In the genomic region with DNA sequence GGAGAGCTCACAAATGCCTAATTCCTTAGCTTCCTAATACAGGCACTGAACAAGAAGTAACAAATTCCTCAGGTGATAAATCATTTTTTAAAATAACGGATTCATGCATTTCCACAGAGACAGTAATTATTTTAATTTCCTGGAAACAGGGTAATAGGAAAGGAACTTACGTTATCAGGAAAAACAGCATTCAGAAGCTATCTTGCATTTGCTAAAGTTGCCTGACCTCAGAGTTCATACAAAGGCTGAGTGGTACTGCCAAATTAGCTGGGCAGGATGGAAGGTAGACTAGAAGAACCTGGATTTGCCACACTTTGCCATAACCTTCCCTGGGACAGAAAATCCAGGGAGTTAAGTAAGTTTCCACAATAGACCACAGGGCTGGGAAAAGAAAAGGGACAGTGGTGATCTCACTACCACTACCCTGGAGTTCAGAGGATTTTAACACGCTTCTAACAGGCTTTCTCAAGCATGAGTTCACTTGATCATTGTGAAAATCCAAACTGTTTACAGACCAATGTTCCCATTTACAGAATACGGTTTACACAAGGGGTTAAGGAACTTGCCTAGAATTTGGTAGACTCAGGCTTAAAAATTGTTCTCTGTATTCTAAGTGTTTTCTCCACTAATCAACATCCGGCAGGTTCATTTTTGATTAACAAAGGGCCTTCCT, we compare ENCODE assay signal across 1 cellular context.
TF ChIP-seq lines count a peak whose summit lies in the region.

No MANE protein-coding gene starts in this region.

TF ChIP-seq in K562, 482 proteins besides CTCF, POLR2A, EP300 and RAD21 (continued from another document and continues in another):
- TF ChIP-seq HMG20B (CRISPR knock-in tag; IDR thresholded peaks at IDR 0.05) (no peak), HNRNPUL1 (IDR thresholded peaks at IDR 0.05; ENCODE audit: low read length) (no peak), TCF3 (CRISPR knock-in tag; IDR thresholded peaks at IDR 0.05) (peak; percentile 82), TCF7L2 (IDR thresholded peaks at IDR 0.05; ENCODE audit: low read depth, low read length) (no peak), ZNF717 (CRISPR knock-in tag; IDR thresholded peaks at IDR 0.05) (no peak), STAT5A (IDR thresholded peaks at IDR 0.05; ENCODE audit: borderline replicate concordance, low read length) (peak; percentile 80), PHF8 (IDR thresholded peaks at IDR 0.05; ENCODE audit: borderline replicate concordance, low read length) (no peak), LCOR (CRISPR knock-in tag; IDR thresholded peaks at IDR 0.05) (no peak), XRCC4 (IDR thresholded peaks at IDR 0.05; ENCODE audit: extremely low read depth, insufficient read depth, insufficient read length) (no peak), ZNF699 (CRISPR knock-in tag; IDR thresholded peaks at IDR 0.05; ENCODE audit: insufficient replicate concordance) (no peak), NR4A1 (CRISPR knock-in tag; IDR thresholded peaks at IDR 0.05) (no peak), NR4A1 (tag; IDR thresholded peaks at IDR 0.05) (peak; percentile 62; the same call in 1 of the 2 replicates), ZNF609 (CRISPR knock-in tag; IDR thresholded peaks at IDR 0.05; ENCODE audit: borderline replicate concordance) (no peak), DACH1 (IDR thresholded peaks at IDR 0.05; ENCODE audit: partially characterized antibody) (no peak), NFIX (CRISPR knock-in tag; IDR thresholded peaks at IDR 0.05; ENCODE audit: low read depth) (no peak), ZNF354B (CRISPR knock-in tag; IDR thresholded peaks at IDR 0.05) (no peak), SMAD3 (CRISPR knock-in tag; conservative IDR thresholded peaks at IDR 0.05) (no peak), KAT8 (IDR thresholded peaks at IDR 0.05; ENCODE audit: low read depth) (no peak), MCM5 (IDR thresholded peaks at IDR 0.05; ENCODE audit: low read depth) (no peak), ARID3A (IDR thresholded peaks at IDR 0.05; ENCODE audit: borderline replicate concordance, low read depth, low read length) (peak; percentile 90; the same call in 1 of the 2 replicates), POLR2AphosphoS5 (IDR thresholded peaks at IDR 0.05; ENCODE audit: control insufficient read depth, insufficient read depth, low read depth, low read length) (peak; percentile 42; the same call in 1 of the 2 replicates), U2AF2 (optimal IDR thresholded peaks at IDR 0.05; ENCODE audit: low read depth, low read length) (no peak), HIVEP1 (CRISPR knock-in tag; IDR thresholded peaks at IDR 0.05) (no peak), PREB (CRISPR knock-in tag; IDR thresholded peaks at IDR 0.05) (no peak), CTBP1 (IDR thresholded peaks at IDR 0.05; ENCODE audit: borderline replicate concordance) (peak; percentile 31; the same call in 1 of the 2 replicates), CBX1 (IDR thresholded peaks at IDR 0.05; ENCODE audit: low read depth) (no peak), ZNF12 (CRISPR knock-in tag; IDR thresholded peaks at IDR 0.05) (no peak), TSC22D4 (tag; IDR thresholded peaks at IDR 0.05) (no peak), ZNF384 (IDR thresholded peaks at IDR 0.05; ENCODE audit: low read depth, low read length) (no peak), ZNF583 (CRISPR knock-in tag; IDR thresholded peaks at IDR 0.05) (no peak), ZNF551 (CRISPR knock-in tag; IDR thresholded peaks at IDR 0.05) (no peak), RCOR1 (IDR thresholded peaks at IDR 0.05; ENCODE audit: borderline replicate concordance in 1 of 2, low read depth in 2 of 2, low read length in 2 of 2) (peak in 1 of 2 experiments; percentile 24; a peak in 1 of 4 replicates), RBM34 (IDR thresholded peaks at IDR 0.05; ENCODE audit: borderline replicate concordance, insufficient read depth, low read length) (no peak), FOXJ2 (tag; IDR thresholded peaks at IDR 0.05) (no peak), NFE2L1 (tag; IDR thresholded peaks at IDR 0.05; ENCODE audit: borderline replicate concordance, low read depth) (no peak), FOXJ3 (CRISPR knock-in tag; IDR thresholded peaks at IDR 0.05) (no peak), ELF4 (CRISPR knock-in tag; IDR thresholded peaks at IDR 0.05) (no peak), NUFIP1 (IDR thresholded peaks at IDR 0.05; ENCODE audit: partially characterized antibody) (peak; percentile 9), SRSF3 (IDR thresholded peaks at IDR 0.05; ENCODE audit: insufficient read depth, low read length) (no peak), MTA3 (IDR thresholded peaks at IDR 0.05; ENCODE audit: borderline replicate concordance) (0 out of 2 replicates have a peak, but pooled peaks have one; percentile 44), POLR3A (IDR thresholded peaks at IDR 0.05; ENCODE audit: borderline replicate concordance, extremely low read depth, insufficient read depth, insufficient read length) (no peak), ATF1 (CRISPR knock-in tag; IDR thresholded peaks at IDR 0.05) (no peak), ATF1 (tag; IDR thresholded peaks at IDR 0.05) (no peak), ZNF655 (CRISPR knock-in tag; IDR thresholded peaks at IDR 0.05) (no peak), MTA2 (IDR thresholded peaks at IDR 0.05; ENCODE audit: low read depth) (peak; percentile 34; the same call in 1 of the 2 replicates), KHSRP (IDR thresholded peaks at IDR 0.05) (no peak), SREBF2 (CRISPR knock-in tag; IDR thresholded peaks at IDR 0.05) (no peak), ZNF75A (CRISPR knock-in tag; IDR thresholded peaks at IDR 0.05) (no peak), SMAD4 (CRISPR knock-in tag; conservative IDR thresholded peaks at IDR 0.05) (peak; percentile 79), RUNX1 (IDR thresholded peaks at IDR 0.05; ENCODE audit: low read depth) (no peak), HLTF (IDR thresholded peaks at IDR 0.05) (no peak), TFAP4 (CRISPR knock-in tag; IDR thresholded peaks at IDR 0.05; ENCODE audit: borderline replicate concordance) (no peak), ZBTB8A (IDR thresholded peaks at IDR 0.05; ENCODE audit: partially characterized antibody) (no peak)
- TF ChIP-seq, protein P1, sequence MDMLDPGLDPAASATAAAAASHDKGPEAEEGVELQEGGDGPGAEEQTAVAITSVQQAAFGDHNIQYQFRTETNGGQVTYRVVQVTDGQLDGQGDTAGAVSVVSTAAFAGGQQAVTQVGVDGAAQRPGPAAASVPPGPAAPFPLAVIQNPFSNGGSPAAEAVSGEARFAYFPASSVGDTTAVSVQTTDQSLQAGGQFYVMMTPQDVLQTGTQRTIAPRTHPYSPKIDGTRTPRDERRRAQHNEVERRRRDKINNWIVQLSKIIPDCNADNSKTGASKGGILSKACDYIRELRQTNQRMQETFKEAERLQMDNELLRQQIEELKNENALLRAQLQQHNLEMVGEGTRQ (CRISPR knock-in tag; IDR thresholded peaks at IDR 0.05), result no peak
- TF ChIP-seq, protein P2, sequence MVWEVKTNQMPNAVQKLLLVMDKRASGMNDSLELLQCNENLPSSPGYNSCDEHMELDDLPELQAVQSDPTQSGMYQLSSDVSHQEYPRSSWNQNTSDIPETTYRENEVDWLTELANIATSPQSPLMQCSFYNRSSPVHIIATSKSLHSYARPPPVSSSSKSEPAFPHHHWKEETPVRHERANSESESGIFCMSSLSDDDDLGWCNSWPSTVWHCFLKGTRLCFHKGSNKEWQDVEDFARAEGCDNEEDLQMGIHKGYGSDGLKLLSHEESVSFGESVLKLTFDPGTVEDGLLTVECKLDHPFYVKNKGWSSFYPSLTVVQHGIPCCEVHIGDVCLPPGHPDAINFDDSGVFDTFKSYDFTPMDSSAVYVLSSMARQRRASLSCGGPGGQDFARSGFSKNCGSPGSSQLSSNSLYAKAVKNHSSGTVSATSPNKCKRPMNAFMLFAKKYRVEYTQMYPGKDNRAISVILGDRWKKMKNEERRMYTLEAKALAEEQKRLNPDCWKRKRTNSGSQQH (CRISPR knock-in tag; IDR thresholded peaks at IDR 0.05), result no peak
- TF ChIP-seq, protein P3, sequence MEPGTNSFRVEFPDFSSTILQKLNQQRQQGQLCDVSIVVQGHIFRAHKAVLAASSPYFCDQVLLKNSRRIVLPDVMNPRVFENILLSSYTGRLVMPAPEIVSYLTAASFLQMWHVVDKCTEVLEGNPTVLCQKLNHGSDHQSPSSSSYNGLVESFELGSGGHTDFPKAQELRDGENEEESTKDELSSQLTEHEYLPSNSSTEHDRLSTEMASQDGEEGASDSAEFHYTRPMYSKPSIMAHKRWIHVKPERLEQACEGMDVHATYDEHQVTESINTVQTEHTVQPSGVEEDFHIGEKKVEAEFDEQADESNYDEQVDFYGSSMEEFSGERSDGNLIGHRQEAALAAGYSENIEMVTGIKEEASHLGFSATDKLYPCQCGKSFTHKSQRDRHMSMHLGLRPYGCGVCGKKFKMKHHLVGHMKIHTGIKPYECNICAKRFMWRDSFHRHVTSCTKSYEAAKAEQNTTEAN (CRISPR knock-in tag; IDR thresholded peaks at IDR 0.05), result no peak
- TF ChIP-seq, protein P4, sequence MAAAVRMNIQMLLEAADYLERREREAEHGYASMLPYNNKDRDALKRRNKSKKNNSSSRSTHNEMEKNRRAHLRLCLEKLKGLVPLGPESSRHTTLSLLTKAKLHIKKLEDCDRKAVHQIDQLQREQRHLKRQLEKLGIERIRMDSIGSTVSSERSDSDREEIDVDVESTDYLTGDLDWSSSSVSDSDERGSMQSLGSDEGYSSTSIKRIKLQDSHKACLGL (CRISPR knock-in tag; IDR thresholded peaks at IDR 0.05; ENCODE audit: borderline replicate concordance, poor library complexity, severe bottlenecking), result no peak
